Comparison of ENCODE assay signal across 27 cellular contexts in genomic region chr2:31112544-31112943, GRCh38.
"Had no signal": no experiment of that assay in that cellular context is flagged by ENCODE, and none has a peak within 500 bp of the region (broad histone marks: within the 10 kb centered on the region; RNA-seq: fewer than 3 reads in every experiment).

No MANE protein-coding gene starts in this region.

- H3K4me3 ChIP-seq: stomach, suprapubic skin, testis, thoracic aorta, thyroid gland, tibial artery, tibial nerve, transverse colon, upper lobe of left lung, upper lobe of right lung, uterus, vagina had no signal

- H3K4me1 ChIP-seq: stomach, suprapubic skin, testis, thyroid gland, tibial artery, tibial nerve, transverse colon, upper lobe of right lung, uterus, vagina had no signal

- DNase-seq: stimulated activated CD4-positive, alpha-beta T cell treated with anti-CD3 and anti-CD28 coated beads, Interleukin-2, amount 100 ng/mL, for 48 hours; stimulated activated CD4-positive, alpha-beta T cell treated with anti-CD3 and anti-CD28 coated beads, Interleukin-4, amount 100 ng/mL, for 1 hour; stimulated activated CD4-positive, alpha-beta T cell treated with anti-CD3 and anti-CD28 coated beads, Interleukin-4, amount 100 ng/mL, for 24 hours; stimulated activated CD4-positive, alpha-beta T cell treated with anti-CD3 and anti-CD28 coated beads, Interleukin-4, amount 100 ng/mL, for 4 hours; stimulated activated CD8-positive, alpha-beta memory T cell treated with anti-CD3 and anti-CD28 coated beads, Interleukin-4, amount 100 ng/mL, for 48 hours; stimulated activated naive B cell treated with anti-CD40 and anti-IgM and Interleukin-4, amounts not matched to agents 10 μg/mL and 1 μg/mL and 100 μg/mL, for 72 hours; stimulated activated naive CD4-positive, alpha-beta T cell; stimulated activated naive CD4-positive, alpha-beta T cell treated with Interleukin-2 at 50 U/mL for 16 hours; stimulated activated naive CD8-positive, alpha-beta T cell treated with anti-CD3 and anti-CD28 coated beads, Interleukin-15, amount 100 ng/mL, for 72 hours; stimulated activated naive CD8-positive, alpha-beta T cell treated with anti-CD3 and anti-CD28 coated beads, Interleukin-15, Interleukin-2, amounts not matched to agents 100 U/mL and 50 U/mL, for 24 hours; stomach; substantia nigra; testis; thyroid gland; tibial artery; transverse colon; trophoblast cell; upper lobe of left lung; upper lobe of right lung; uterus had no signal

- H3K27me3 ChIP-seq: stomach, suprapubic skin, testis, thyroid gland, tibial nerve, transverse colon, upper lobe of left lung, upper lobe of right lung, uterus, vagina had no signal

- H3K36me3 ChIP-seq: stomach, suprapubic skin, thoracic aorta, thyroid gland, tibial artery, tibial nerve, transverse colon, upper lobe of left lung, upper lobe of right lung, uterus, vagina had no signal

- FAIRE-seq: urothelium cell line had no signal

- ATAC-seq: stimulated activated effector memory CD8-positive, alpha-beta T cell treated with anti-CD3 and anti-CD28 coated beads, Interleukin-12 subunit alpha, Interleukin-12 subunit beta, amount 100 ng/mL, for 72 hours; stimulated activated memory B cell treated with anti-CD40 and anti-IgM and Interleukin-4, amounts not matched to agents 10 μg/mL and 1 μg/mL and 100 μg/mL, for 72 hours; stimulated activated naive B cell treated with anti-CD40 and anti-IgM and Interleukin-4, amounts not matched to agents 10 μg/mL and 1 μg/mL and 100 μg/mL, for 72 hours; stimulated activated naive CD8-positive, alpha-beta T cell treated with anti-CD3 and anti-CD28 coated beads, Interleukin-15, amount 100 ng/mL, for 72 hours; stimulated activated naive CD8-positive, alpha-beta T cell treated with anti-CD3 and anti-CD28 coated beads, Interleukin-15, Interleukin-2, amounts not matched to agents 100 U/mL and 50 U/mL, for 24 hours; upper lobe of right lung had no signal

- H3K9me3 ChIP-seq: stomach, suprapubic skin, testis, thoracic aorta, thyroid gland, tibial artery, tibial nerve, transverse colon, upper lobe of left lung, upper lobe of right lung, uterus, vagina had no signal

- H3K27ac ChIP-seq: stomach, suprapubic skin, testis, thoracic aorta, thyroid gland, tibial artery, tibial nerve, transverse colon, upper lobe of left lung, upper lobe of right lung, uterus, vagina had no signal
